Comparison of ENCODE assay signal across 16 cellular contexts in genomic region chr5:120848883-120849282, GRCh38.
DNase-seq lines count a peak whose midpoint lies in the region; FAIRE-seq and TF ChIP-seq lines count a peak whose summit lies in the region.
"Had no signal": no experiment of that assay in that cellular context is flagged by ENCODE, and none has a peak within 500 bp of the region (broad histone marks: within the 10 kb centered on the region; RNA-seq: fewer than 3 reads in every experiment).

No MANE protein-coding gene starts in this region.

- H4K20me1 ChIP-seq in H1 (replicated peaks in 1 of 2; ENCODE audit: control insufficient read depth in 1 of 2, insufficient read depth in 2 of 2, low read length in 2 of 2): no peaks in the 10 kb centered on the region

- H3K79me1 ChIP-seq in H1 (ENCODE audit: low read depth, low read length): no peaks in the 10 kb centered on the region

- H2BK20ac ChIP-seq in H1 (ENCODE audit: low read length): no peak overlapping the region

- no peak overlapping the region for H4K91ac ChIP-seq in H1 (replicated peaks; ENCODE audit: insufficient read length, low read length)

- no peak for TF ChIP-seq EP300 in H1 (IDR thresholded peaks at IDR 0.05; ENCODE audit: borderline replicate concordance in 1 of 2, low read depth in 2 of 2, low read length in 2 of 2)

- CTCF ChIA-PET in H1 (lab: Charles Lee; ENCODE audit: partially characterized antibody) (interaction anchor here (1.1 kb wide), 1 partner anchor 30 kb away, joined by 3 read pairs; no protein-coding TSS in a partner anchor), RWPE1 (lab: Yijun Ruan, JAX) (no interaction called here)

- peak overlapping the region; percentile 51; the same call in 1 of the 2 replicates for H3K18ac ChIP-seq in H1 (ENCODE audit: extremely low read depth, low read length)

- H2BK120ac ChIP-seq in H1 (replicated peaks; ENCODE audit: low read depth, low read length): no peak overlapping the region

- no peak overlapping the region for H3K56ac ChIP-seq in H1 (replicated peaks; ENCODE audit: insufficient read length, low read depth, low read length)

- 0 out of 7 replicates have a peak, but pooled peaks cover 0 to 5% (median 2%) of the 10 kb centered on the region in 4 experiments for H3K27me3 ChIP-seq in H1 (replicated peaks in 1 of 4; ENCODE audit: control insufficient read depth in 3 of 4, extremely low read depth in 1 of 4, insufficient read depth in 3 of 4, low read length in 3 of 4)

- no peak overlapping the region for H4K5ac ChIP-seq in H1 (ENCODE audit: insufficient read length, low read depth, low read length)

- H2BK15ac ChIP-seq in H1 (ENCODE audit: low read length): no peak overlapping the region

- H3K4me2 ChIP-seq in H1 (ENCODE audit: insufficient read depth in 1 of 2, low read depth in 2 of 2, low read length in 2 of 2): no peak overlapping the region

- TF ChIP-seq POLR2A in H1 (IDR thresholded peaks at IDR 0.05; ENCODE audit: control extremely low read depth in 1 of 2, low read depth in 2 of 2, low read length in 2 of 2): no peak
- no peak for TF ChIP-seq POLR2A in H54 (IDR thresholded peaks at IDR 0.05; ENCODE audit: low read depth, low read length)

- no peaks in the 10 kb centered on the region for H3K36me3 ChIP-seq in H1 (ENCODE audit: control insufficient read depth in 2 of 4, insufficient read depth in 4 of 4, low read length in 3 of 4)

- H3K9me3 ChIP-seq in H1 (ENCODE audit: insufficient read depth in 2 of 2, low read depth in 1 of 2, low read length in 1 of 2): no peaks in the 10 kb centered on the region

- no peak overlapping the region for H3K23ac ChIP-seq in H1 (ENCODE audit: insufficient read length)

- no peak overlapping the region for H3K14ac ChIP-seq in H1 (ENCODE audit: insufficient read length)

- H2AK5ac ChIP-seq in H1 (ENCODE audit: low read depth, low read length): no peak overlapping the region

- 91% methylated on average over 2 of the region's 2 CpGs; no CpG with 5 or more reads in 1 of the 2 experiments for WGBS in H1 (ENCODE audit: extremely low coverage in 1 of 2, insufficient coverage in 1 of 2, insufficient read length in 1 of 2, insufficient replicate concordance in 2 of 2, low coverage in 1 of 2, low lambda C conversion rate in 2 of 2, missing lambda C conversion rate in 1 of 2), 2 experiments

- H3K79me2 ChIP-seq in H1 (ENCODE audit: control insufficient read depth in 1 of 2, insufficient read depth in 2 of 2, low read length in 2 of 2): no peaks in the 10 kb centered on the region

- H3K4me1 ChIP-seq in H1 (replicated peaks in 1 of 4; ENCODE audit: control insufficient read depth in 3 of 4, insufficient read depth in 4 of 4, low read length in 3 of 4): peaks cover 2 to 20% (median 11%) of the 10 kb centered on the region in 4 experiments; a peak in 6 of 7 replicates

- H3K4me3 ChIP-seq in H1 (ENCODE audit: extremely low read depth in 1 of 4, insufficient read depth in 2 of 4, low read depth in 3 of 4, low read length in 4 of 4): no peak overlapping the region

- H2BK12ac ChIP-seq in H1 (ENCODE audit: low read depth, low read length): peak overlapping the region; percentile 78; the same call in 1 of the 2 replicates

- FAIRE-seq in H1 (lab: Jason Lieb, UNC) (no peak), H54 (lab: Jason Lieb, UNC) (no peak)
- FAIRE-seq: A204.1 had no signal

- no peak overlapping the region for H4K8ac ChIP-seq in H1 (ENCODE audit: extremely low read depth, insufficient read depth, low read length)

- DNase-seq in EH (ENCODE audit: low read depth) (peak; percentile 11), NCI-H69 (lab: John Stamatoyannopoulos, UW) (peak; percentile 30), H1 (ENCODE audit: low read depth in 1 of 2, low spot score in 2 of 2) (no peak), left kidney (ENCODE audit: low read depth, low spot score) (peak; percentile 10), A172 (ENCODE audit: low spot score) (no peak), H54 (ENCODE audit: insufficient read length, low spot score) (no peak), RWPE1 (ENCODE audit: low spot score) (no peak)
- DNase-seq in activated CD4-positive, alpha-beta T cell treated with anti-CD3 and anti-CD28 coated beads, Interleukin-2, amount 50 U/mL, for 4 hours: no peak
- DNase-seq: DMS 273 treated with DMSO at 0.1 percent for 48 hours, KBM-7, NCI-H1436, NCI-H2029, NCI-H2171, NCI-H446, NCI-H748 treated with DMSO at 0.1 percent for 48 hours had no signal

- TF ChIP-seq RAD21 in H1 (IDR thresholded peaks at IDR 0.05 in 1 of 2, conservative IDR thresholded peaks at IDR 0.05 in 1 of 2; ENCODE audit: low read depth in 2 of 2, low read length in 2 of 2): no peak

- peak overlapping the region; percentile 76; the same call in 1 of the 2 replicates for H2BK5ac ChIP-seq in H1 (ENCODE audit: low read depth, low read length)

- POLR2A ChIA-PET in H1 (lab: Charles Lee; ENCODE audit: partially characterized antibody): no interaction called here
- POLR2A ChIA-PET in RWPE1 (lab: Yijun Ruan, JAX; ENCODE audit: low non-redundant PET): no interaction called here

- H2AFZ ChIP-seq in H1 (ENCODE audit: low read length): no peak overlapping the region

- H3K23me2 ChIP-seq in H1 (ENCODE audit: low read depth, low read length): no peaks in the 10 kb centered on the region

- no peak overlapping the region for H3K9ac ChIP-seq in H1 (replicated peaks in 1 of 4; ENCODE audit: extremely low read depth in 1 of 4, low read depth in 3 of 4, low read length in 3 of 4)

- TF ChIP-seq CTCF in H1 (IDR thresholded peaks at IDR 0.05; ENCODE audit: control extremely low read depth in 1 of 3, insufficient read depth in 1 of 3, low read depth in 1 of 3, low read length in 3 of 3) (no peak), RWPE1 (conservative IDR thresholded peaks at IDR 0.05; ENCODE audit: low read depth) (no peak)

- H3K27ac ChIP-seq in H1 (ENCODE audit: low read depth, low read length) (no peak overlapping the region), RWPE1 (no peak overlapping the region)

- no peak overlapping the region for H3K4ac ChIP-seq in H1 (replicated peaks; ENCODE audit: insufficient read length, low read depth, low read length)

TF ChIP-seq in H1, 55 proteins besides CTCF, POLR2A, EP300 and RAD21:
- TF ChIP-seq POLR2AphosphoS5 (IDR thresholded peaks at IDR 0.05; ENCODE audit: low read depth, low read length) (no peak), NANOG (IDR thresholded peaks at IDR 0.05; ENCODE audit: insufficient read depth, low read depth, low read length, poor library complexity, severe bottlenecking) (peak; percentile 16), CTBP2 (IDR thresholded peaks at IDR 0.05; ENCODE audit: borderline replicate concordance, insufficient read depth, insufficient read length, low read length) (no peak)

Comparison
In these comparisons a context has a peak if more than half of its experiments do, and no peak if none do; other contexts are left out.
1. DNase-seq: peak in EH (single experiment), NCI-H69 (single experiment) and left kidney (single experiment); none in H1 (0 of 2), A172 (single experiment), activated CD4-positive, alpha-beta T cell treated with anti-CD3 and anti-CD28 coated beads, Interleukin-2, amount 50 U/mL, for 4 hours (0 of 2), H54 (single experiment) and RWPE1 (single experiment).